ENCODE assay signal across 22 cellular contexts in the genomic region with DNA sequence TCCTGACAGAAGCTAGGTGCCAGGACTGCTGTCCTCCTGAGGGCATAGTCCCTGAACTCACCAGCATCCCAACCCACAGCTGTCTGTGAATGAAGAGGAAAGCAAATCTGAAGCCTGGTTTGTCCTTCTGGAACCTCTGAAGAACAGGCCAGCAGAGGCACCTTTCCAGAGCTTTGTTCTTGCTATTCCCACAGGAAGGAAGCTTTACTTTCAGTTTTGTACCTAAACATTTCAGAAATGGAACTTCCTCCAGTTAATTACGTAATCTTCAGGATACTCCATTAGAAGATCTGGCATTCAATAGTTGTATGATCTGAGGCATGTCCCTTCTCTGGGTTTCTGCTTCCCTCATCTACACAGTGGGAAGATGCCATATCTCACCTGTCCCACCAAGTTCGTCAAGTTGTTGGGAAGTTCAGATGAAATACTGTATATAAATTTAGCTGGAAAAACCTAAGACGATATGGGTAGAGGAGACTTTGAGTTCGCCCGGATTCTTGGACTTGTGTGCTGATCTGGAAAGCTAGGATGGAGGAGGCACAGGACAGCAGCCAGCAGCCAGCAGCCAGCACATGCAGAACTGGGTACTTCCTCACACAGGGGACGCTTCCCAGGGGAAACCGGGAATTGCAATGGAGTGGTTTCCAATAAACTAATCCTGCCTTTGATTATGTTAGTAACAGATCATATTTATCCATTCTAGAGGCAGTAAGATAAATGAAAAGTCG. TPM values are rescaled to one million over a fixed set of nuclear protein-coding genes. Genes with fewer than 3 reads are reported as not detected.
DNase-seq lines count a peak whose midpoint lies in the region; ATAC-seq and TF ChIP-seq lines count a peak whose summit lies in the region.
"Had no signal": no experiment of that assay in that cellular context is flagged by ENCODE, and none has a peak within 500 bp of the region (broad histone marks: within the 10 kb centered on the region; RNA-seq: fewer than 3 reads in every experiment).

No MANE protein-coding gene starts in this region.

- intact Hi-C loops in esophagus muscularis mucosa (cut with DNase I): no loop called here
- intact Hi-C loops in naive thymus-derived CD4-positive, alpha-beta T cell (cut with micrococcal nuclease): no loop called here

- H3K36me3 Mint-ChIP-seq in nephron progenitor cell (ENCODE audit: low read depth): peaks cover 70% of the 10 kb centered on the region
- H3K36me3 Mint-ChIP-seq in naive thymus-derived CD4-positive, alpha-beta T cell: peaks cover 21 to 61% (median 26%) of the 10 kb centered on the region in 5 donors

- no peak for TF ChIP-seq EP300 in esophagus muscularis mucosa (IDR thresholded peaks at IDR 0.05)

- TF ChIP-seq CTCF in AG10803 (conservative IDR thresholded peaks at IDR 0.05; ENCODE audit: low read length) (no peak), WERI-Rb-1 (IDR thresholded peaks at IDR 0.05; ENCODE audit: low read depth, low read length) (no peak), esophagus muscularis mucosa (IDR thresholded peaks at IDR 0.05) (no peak), nephron progenitor cell (IDR thresholded peaks at IDR 0.05) (no peak)

- CTCF ChIA-PET in naive thymus-derived CD4-positive, alpha-beta T cell (lab: Charles Lee): interaction anchor here (0.8 to 1.2 kb wide), 2 partner anchors 43 to 97 kb away, joined by 3 read pairs; no protein-coding TSS in a partner anchor

- POLR2A ChIA-PET in naive thymus-derived CD4-positive, alpha-beta T cell (lab: Charles Lee): interaction anchor here (0.6 to 1.4 kb wide), 5 partner anchors 11 to 1260 kb away, joined by 3 to 6 read pairs (median 3); no protein-coding TSS in a partner anchor

- 67% methylated on average over 8 of the region's 8 CpGs for WGBS in esophagus muscularis mucosa

- H3K4me1 Mint-ChIP-seq in nephron progenitor cell: peaks cover 13% of the 10 kb centered on the region
- peaks cover 0 to 5% (median 0%) of the 10 kb centered on the region in 7 donors for H3K4me1 Mint-ChIP-seq in naive thymus-derived CD4-positive, alpha-beta T cell

- no peak for TF ChIP-seq POLR2A in esophagus muscularis mucosa (IDR thresholded peaks at IDR 0.05; ENCODE audit: low read depth)

- H3K27me3 ChIP-seq in WERI-Rb-1 (ENCODE audit: insufficient read depth, low read depth, severe bottlenecking): no peaks in the 10 kb centered on the region
- H3K27me3 ChIP-seq in esophagus muscularis mucosa: no peaks in the 10 kb centered on the region
- H3K27me3 ChIP-seq in naive thymus-derived CD4-positive, alpha-beta T cell (ENCODE audit: control insufficient read depth in 2 of 2, insufficient read depth in 2 of 2, low read length in 2 of 2): no peaks in the 10 kb centered on the region
- H3K27me3 ChIP-seq: cardiac muscle cell, thyroid gland had no signal

- DNase-seq in AG10803 (ENCODE audit: low read depth): peak; percentile 39
- no peak for DNase-seq in WERI-Rb-1
- DNase-seq in esophagus muscularis mucosa (ENCODE audit: extremely low spot score): peak; percentile 83
- DNase-seq in nephron progenitor cell: no peak
- DNase-seq in DMS153 treated with DMSO at 0.1 percent for 48 hours (lab: John Stamatoyannopoulos, UW; ENCODE audit: unreplicated experiment): no peak
- DNase-seq in GDM1 (lab: John Stamatoyannopoulos, UW): no peak
- DNase-seq in naive thymus-derived CD4-positive, alpha-beta T cell: no peak
- DNase-seq: activated CD4-positive, alpha-beta T cell treated with anti-CD3 and anti-CD28 coated beads for 1 hour; activated CD8-positive, alpha-beta memory T cell treated with anti-CD3 and anti-CD28 coated beads for 24 hours; CD8-positive, alpha-beta memory T cell; DMS79 treated with DMSO at 0.1 percent for 48 hours; effector memory CD4-positive, alpha-beta T cell; KBM-7; left cardiac atrium; mucosa of descending colon; NCI-H2029; NCI-H510A treated with DMSO at 0.1 percent for 48 hours; thyroid gland had no signal

- H3K4me3 Mint-ChIP-seq in nephron progenitor cell: no peak overlapping the region
- H3K4me3 Mint-ChIP-seq in naive thymus-derived CD4-positive, alpha-beta T cell: no peak overlapping the region
- H3K4me3 Mint-ChIP-seq: activated T-helper 1 cell treated with anti-CD3 and anti-CD28 coated beads, Interleukin-12 subunit alpha, Interleukin-12 subunit beta, Interleukin-2, Interleukin-4 antibody, amounts not matched to agents 30 ng/mL and 10 ng/mL and 1 ng/mL, durations not matched to agents 14 hours and 24 hours and 36 hours; CD8-positive, alpha-beta memory T cell had no signal

- peak overlapping the region; percentile 44; the same call in 1 of the 2 replicates for H3K27ac ChIP-seq in WERI-Rb-1
- peak overlapping the region; percentile 25 to 69 (median 44) for H3K27ac ChIP-seq in esophagus muscularis mucosa (replicated peaks in 1 of 4)
- H3K27ac ChIP-seq in naive thymus-derived CD4-positive, alpha-beta T cell (ENCODE audit: low read depth, low read length): no peak overlapping the region
- H3K27ac ChIP-seq: cardiac muscle cell, thyroid gland had no signal

- H3K27ac Mint-ChIP-seq in nephron progenitor cell: peak overlapping the region; percentile 19
- H3K27ac Mint-ChIP-seq in naive thymus-derived CD4-positive, alpha-beta T cell: peak overlapping the region in 1 of 9 donors; percentile 36
- H3K27ac Mint-ChIP-seq: activated T-helper 1 cell treated with anti-CD3 and anti-CD28 coated beads, Interleukin-12 subunit alpha, Interleukin-12 subunit beta, Interleukin-2, Interleukin-4 antibody, amounts not matched to agents 30 ng/mL and 10 ng/mL and 1 ng/mL, durations not matched to agents 14 hours and 24 hours and 36 hours had no signal

- H3K4me3 ChIP-seq in AG10803 (ENCODE audit: low read length) (no peak overlapping the region), WERI-Rb-1 (ENCODE audit: low read depth, low read length) (no peak overlapping the region), esophagus muscularis mucosa (no peak overlapping the region)
- H3K4me3 ChIP-seq in naive thymus-derived CD4-positive, alpha-beta T cell (ENCODE audit: low read length): no peak overlapping the region
- H3K4me3 ChIP-seq: cardiac muscle cell, mucosa of descending colon, thyroid gland had no signal

- no peaks in the 10 kb centered on the region for H3K27me3 Mint-ChIP-seq in nephron progenitor cell (ENCODE audit: low read depth, poor library complexity)
- no peaks in the 10 kb centered on the region for H3K27me3 Mint-ChIP-seq in naive thymus-derived CD4-positive, alpha-beta T cell
- H3K27me3 Mint-ChIP-seq: CD8-positive, alpha-beta memory T cell had no signal

- H3K4me1 ChIP-seq in esophagus muscularis mucosa: peaks cover 28 to 56% (median 41%) of the 10 kb centered on the region in 4 donors
- H3K4me1 ChIP-seq in naive thymus-derived CD4-positive, alpha-beta T cell (ENCODE audit: control insufficient read depth in 2 of 2, insufficient read depth in 2 of 2, low read length in 2 of 2): no peaks in the 10 kb centered on the region

- H3K36me3 ChIP-seq in WERI-Rb-1 (peaks cover 65% of the 10 kb centered on the region), esophagus muscularis mucosa (peaks cover 46 to 97% (median 86%) of the 10 kb centered on the region in 4 donors)
- H3K36me3 ChIP-seq in naive thymus-derived CD4-positive, alpha-beta T cell (ENCODE audit: control insufficient read depth in 2 of 3, insufficient read depth in 3 of 3, low read length in 3 of 3): peaks cover 13 to 76% (median 31%) of the 10 kb centered on the region in 3 experiments

- ATAC-seq in GM18867 (IDR thresholded peaks at IDR 0.05; ENCODE audit: unreplicated experiment): no peak
- ATAC-seq in naive thymus-derived CD4-positive, alpha-beta T cell: no peak
- ATAC-seq: mucosa of descending colon had no signal

- H3K9me3 ChIP-seq in WERI-Rb-1 (ENCODE audit: severe bottlenecking) (no peaks in the 10 kb centered on the region), esophagus muscularis mucosa (no peaks in the 10 kb centered on the region)
- H3K9me3 ChIP-seq in naive thymus-derived CD4-positive, alpha-beta T cell (ENCODE audit: control insufficient read depth in 2 of 3, low read length in 3 of 3): no peaks in the 10 kb centered on the region
- H3K9me3 ChIP-seq: mucosa of descending colon, thyroid gland had no signal

- no peaks in the 10 kb centered on the region for H3K9me3 Mint-ChIP-seq in nephron progenitor cell
- H3K9me3 Mint-ChIP-seq in naive thymus-derived CD4-positive, alpha-beta T cell: no peaks in the 10 kb centered on the region
- H3K9me3 Mint-ChIP-seq: activated T-helper 1 cell treated with anti-CD3 and anti-CD28 coated beads, Interleukin-12 subunit alpha, Interleukin-12 subunit beta, Interleukin-2, Interleukin-4 antibody, amounts not matched to agents 30 ng/mL and 10 ng/mL and 1 ng/mL, durations not matched to agents 14 hours and 24 hours and 36 hours; CD8-positive, alpha-beta memory T cell had no signal

RNA-seq across cellular contexts. Expression of a gene that starts 22.4 kb away (rescaled TPM):
- total RNA-seq in esophagus muscularis mucosa: 10 to 100 TPM; 12.6 to 37.8 (median 21.2) TPM
- not detected for total RNA-seq in naive thymus-derived CD4-positive, alpha-beta T cell
- polyA plus RNA-seq in naive thymus-derived CD4-positive, alpha-beta T cell: not detected
- total RNA-seq: activated T-helper 1 cell treated with anti-CD3 and anti-CD28 coated beads, Interleukin-12 subunit alpha, Interleukin-12 subunit beta, Interleukin-2, Interleukin-4 antibody, amounts not matched to agents 30 ng/mL and 10 ng/mL and 1 ng/mL, durations not matched to agents 14 hours and 24 hours and 36 hours; RPMI7951 had no signal
- polyA plus RNA-seq: CD8-positive, alpha-beta memory T cell had no signal

Comparison
In these comparisons a context has a peak if more than half of its experiments do, and no peak if none do; other contexts are left out.
1. DNase-seq: peak in AG10803 (single experiment) and esophagus muscularis mucosa (single experiment); none in WERI-Rb-1 (single experiment), nephron progenitor cell (single experiment), DMS153 treated with DMSO at 0.1 percent for 48 hours (single experiment), GDM1 (single experiment) and naive thymus-derived CD4-positive, alpha-beta T cell (0 of 9).
2. RNA of a gene that starts 22.4 kb away (total RNA-seq): 12.6 to 37.8 TPM in esophagus muscularis mucosa; not detected in naive thymus-derived CD4-positive, alpha-beta T cell; every median in the first group is over 10 times any median in the second.